ENCODE assay signal across 8 cellular contexts in the genomic region with DNA sequence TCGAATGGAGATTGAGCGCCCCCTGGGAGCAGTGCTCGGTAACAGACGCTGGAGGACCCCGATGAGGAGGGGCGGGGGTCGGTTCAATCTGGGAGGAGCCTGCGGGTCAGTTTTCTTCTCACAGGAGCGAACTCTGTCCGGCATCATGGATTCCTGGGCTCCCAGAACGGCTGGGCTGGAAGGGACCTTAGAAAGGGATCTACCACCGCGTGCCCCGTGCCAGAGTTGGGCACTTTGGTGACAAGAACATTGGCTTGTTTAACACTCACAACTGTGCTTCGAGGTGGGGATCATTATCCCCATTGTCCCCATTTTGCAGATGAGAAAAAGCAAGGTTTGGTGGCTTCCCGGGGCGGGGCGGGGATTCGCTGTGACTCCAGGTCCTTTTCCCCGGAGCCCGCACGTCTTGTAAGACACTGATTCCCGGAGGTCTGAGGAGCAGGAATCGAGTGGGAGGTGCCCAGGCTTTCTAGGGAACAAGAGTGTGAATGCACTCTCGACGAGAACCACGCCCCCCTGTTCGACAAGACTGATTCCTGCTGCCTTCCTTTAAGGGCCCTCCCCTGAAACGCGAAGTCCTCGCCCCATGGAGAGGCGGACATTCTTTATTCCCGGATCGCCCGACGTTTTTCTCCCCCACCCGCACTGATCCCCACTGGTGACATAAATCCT. TPM values are rescaled to one million over a fixed set of nuclear protein-coding genes. Genes with fewer than 3 reads are reported as not detected.
DNase-seq lines count a peak whose midpoint lies in the region; ATAC-seq lines count a peak whose summit lies in the region.

No MANE protein-coding gene starts in this region.

- DNase-seq in ELR (ENCODE audit: low read depth) (peak; percentile 93), HT1080 (ENCODE audit: low read depth) (peak; percentile 71), mesenteric fat pad (ENCODE audit: low spot score) (peak; percentile 94)
- peak; percentile 75 for DNase-seq in NK-92 treated with Interleukin-12 subunit alpha and Interleukin-12 subunit beta, amount 100 ng/mL, for 24 hours (lab: John Stamatoyannopoulos, UW)
- peak; percentile 65 for DNase-seq in activated CD8-positive, alpha-beta memory T cell treated with anti-CD3 and anti-CD28 coated beads, Interleukin-2, amount 50 U/mL, for 1 hour (ENCODE audit: extremely low read depth)
- peak; percentile 72 for DNase-seq in stimulated activated CD8-positive, alpha-beta memory T cell treated with anti-CD3 and anti-CD28 coated beads, Interleukin-12 subunit alpha, Interleukin-12 subunit beta, amount 100 ng/mL, for 24 hours (ENCODE audit: extremely low read depth)

- H3K9ac ChIP-seq in endocrine pancreas (ENCODE audit: control insufficient read depth, insufficient read depth, low read length): no peak overlapping the region

- peak overlapping the region; percentile 17 for H3K4me3 ChIP-seq in endocrine pancreas (ENCODE audit: control insufficient read depth, insufficient read depth, low read length)

- H3K9me3 ChIP-seq in endocrine pancreas (ENCODE audit: control insufficient read depth, low read length): no peaks in the 10 kb centered on the region

- H3K27me3 ChIP-seq in endocrine pancreas (ENCODE audit: control insufficient read depth, insufficient read depth, low read length): no peaks in the 10 kb centered on the region

- no peak for ATAC-seq in GM19463 (IDR thresholded peaks at IDR 0.05; ENCODE audit: unreplicated experiment)

- no peaks in the 10 kb centered on the region for H3K36me3 ChIP-seq in endocrine pancreas (ENCODE audit: control insufficient read depth, insufficient read depth, low read length)

- no peaks in the 10 kb centered on the region for H3K4me1 ChIP-seq in endocrine pancreas (ENCODE audit: control insufficient read depth, insufficient read depth, low read length)

RNA-seq across cellular contexts. Expression of gene FBXL19, which starts 1.5 kb away (rescaled TPM):
- 61.1 and 70.8 TPM in 2 replicates for total RNA-seq in HT1080 (2014; rRNA removed; shearing (Covaris generic))
- polyA plus RNA-seq in HT1080 (2015; cell fraction: cytosol; rRNA removed): 26.0 and 28.2 TPM in 2 replicates
- 46.5 and 49.4 TPM in 2 replicates for polyA plus RNA-seq in HT1080 (2015; cell fraction: nucleus; rRNA removed)
- total RNA-seq in mesenteric fat pad: 11.4 TPM

RNA-seq across cellular contexts. Expression of gene CTF1, which starts 25.5 kb away (rescaled TPM):
- not detected in 2 replicates for total RNA-seq in HT1080 (2014; rRNA removed; shearing (Covaris generic))
- 0.17 TPM in 1 of 2 replicates, not detected in the other for polyA plus RNA-seq in HT1080 (2015; cell fraction: cytosol; rRNA removed)
- 0.12 TPM in 1 of 2 replicates, not detected in the other for polyA plus RNA-seq in HT1080 (2015; cell fraction: nucleus; rRNA removed)
- total RNA-seq in mesenteric fat pad: 4.9 TPM

RNA-seq across cellular contexts. Expression of gene ORAI3, which starts 27.0 kb away (rescaled TPM):
- 9.4 and 10.5 TPM in 2 replicates for total RNA-seq in HT1080 (2014; rRNA removed; shearing (Covaris generic))
- polyA plus RNA-seq in HT1080 (2015; cell fraction: cytosol; rRNA removed): 35.6 and 40.4 TPM in 2 replicates
- 33.7 TPM in 2 replicates for polyA plus RNA-seq in HT1080 (2015; cell fraction: nucleus; rRNA removed)
- 17.9 TPM for total RNA-seq in mesenteric fat pad

RNA-seq across cellular contexts. Expression of gene BCL7C, which starts 28.0 kb away (rescaled TPM):
- total RNA-seq in HT1080 (2014; rRNA removed; shearing (Covaris generic)): 42.5 and 56.2 TPM in 2 replicates
- 29.5 and 37.5 TPM in 2 replicates for polyA plus RNA-seq in HT1080 (2015; cell fraction: cytosol; rRNA removed)
- polyA plus RNA-seq in HT1080 (2015; cell fraction: nucleus; rRNA removed): 9.4 and 9.6 TPM in 2 replicates
- 21.3 TPM for total RNA-seq in mesenteric fat pad

RNA-seq across cellular contexts. Expression of gene SETD1A, which starts 35.7 kb away (rescaled TPM):
- total RNA-seq in HT1080 (2014; rRNA removed; shearing (Covaris generic)): 3.1 and 5.3 TPM in 2 replicates
- 11.8 and 13.1 TPM in 2 replicates for polyA plus RNA-seq in HT1080 (2015; cell fraction: cytosol; rRNA removed)
- 20.6 and 26.3 TPM in 2 replicates for polyA plus RNA-seq in HT1080 (2015; cell fraction: nucleus; rRNA removed)
- total RNA-seq in mesenteric fat pad: 18.5 TPM
